ENCODE assay signal across 8 cellular contexts in the genomic region with DNA sequence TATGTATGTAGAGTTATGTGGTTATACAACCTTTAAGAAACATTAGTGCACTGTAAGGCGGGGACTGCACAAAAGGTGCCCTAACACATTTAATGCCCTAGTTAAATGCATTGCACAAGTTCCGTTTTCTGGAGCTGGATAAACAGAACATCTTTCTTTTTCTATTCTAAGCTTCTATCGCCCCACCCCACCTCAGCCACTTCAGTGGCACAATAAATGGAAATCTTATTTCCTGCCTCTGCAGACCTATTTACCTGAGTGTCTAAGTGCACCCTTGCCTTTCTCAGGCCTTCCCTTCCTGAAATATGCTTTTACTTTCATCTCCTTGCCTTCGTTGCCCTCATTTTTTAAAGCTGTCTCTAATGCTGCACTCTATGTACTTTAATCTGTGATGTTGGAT.
DNase-seq lines count a peak whose midpoint lies in the region; ATAC-seq and TF ChIP-seq lines count a peak whose summit lies in the region.

No MANE protein-coding gene starts in this region.

- peaks cover 63% of the 10 kb centered on the region for H3K4me1 Mint-ChIP-seq in osteocyte (ENCODE audit: unreplicated experiment)

- TF ChIP-seq CTCF in osteocyte (IDR thresholded peaks at IDR 0.05), result no peak

- peaks cover 12% of the 10 kb centered on the region for H3K9me3 Mint-ChIP-seq in osteocyte (ENCODE audit: unreplicated experiment)

- peaks cover 13% of the 10 kb centered on the region for H3K9me3 ChIP-seq in adipocyte (ENCODE audit: control insufficient read depth, low read length)

- ATAC-seq in GM18517 (IDR thresholded peaks at IDR 0.05; ENCODE audit: unreplicated experiment) (peak; percentile 63), HG03108 (IDR thresholded peaks at IDR 0.05; ENCODE audit: unreplicated experiment) (peak; percentile 46), HG02763 (IDR thresholded peaks at IDR 0.05; ENCODE audit: unreplicated experiment) (no peak)

- H3K36me3 Mint-ChIP-seq in osteocyte (ENCODE audit: unreplicated experiment), result peaks cover 14% of the 10 kb centered on the region

- no peaks in the 10 kb centered on the region for H3K36me3 ChIP-seq in adipocyte (ENCODE audit: control insufficient read depth, insufficient read depth, low read length, severe bottlenecking)

- peaks cover 56% of the 10 kb centered on the region for H3K4me1 ChIP-seq in adipocyte (ENCODE audit: control insufficient read depth, insufficient read depth, low read length)

- DNase-seq in adipocyte (ENCODE audit: low read depth), result peak; percentile 40
- DNase-seq in osteocyte (ENCODE audit: extremely low spot score, unreplicated experiment), result no peak
- no peak for DNase-seq in NK-92 (lab: John Stamatoyannopoulos, UW; ENCODE audit: unreplicated experiment)
- DNase-seq in hypothalamus (lab: John Stamatoyannopoulos, UW), result no peak
- no peak for DNase-seq in dedifferentiated amniotic fluid mesenchymal stem cell (ENCODE audit: extremely low spot score)

- peak overlapping the region; percentile 22 for H3K4me3 ChIP-seq in adipocyte (ENCODE audit: low read length)

- peak overlapping the region; percentile 74 for H3K9ac ChIP-seq in adipocyte (ENCODE audit: low read length)

- H3K27me3 Mint-ChIP-seq in osteocyte (ENCODE audit: unreplicated experiment), result no peaks in the 10 kb centered on the region

- H3K4me3 Mint-ChIP-seq in osteocyte (ENCODE audit: unreplicated experiment), result peak overlapping the region; percentile 12

- peak overlapping the region; percentile 73 for H3K27ac Mint-ChIP-seq in osteocyte (ENCODE audit: unreplicated experiment)

- H3K27me3 ChIP-seq in adipocyte (replicated peaks; ENCODE audit: control insufficient read depth, insufficient read depth, low read length), result no peaks in the 10 kb centered on the region
